ENCODE assay signal across 8 cellular contexts in the genomic region with DNA sequence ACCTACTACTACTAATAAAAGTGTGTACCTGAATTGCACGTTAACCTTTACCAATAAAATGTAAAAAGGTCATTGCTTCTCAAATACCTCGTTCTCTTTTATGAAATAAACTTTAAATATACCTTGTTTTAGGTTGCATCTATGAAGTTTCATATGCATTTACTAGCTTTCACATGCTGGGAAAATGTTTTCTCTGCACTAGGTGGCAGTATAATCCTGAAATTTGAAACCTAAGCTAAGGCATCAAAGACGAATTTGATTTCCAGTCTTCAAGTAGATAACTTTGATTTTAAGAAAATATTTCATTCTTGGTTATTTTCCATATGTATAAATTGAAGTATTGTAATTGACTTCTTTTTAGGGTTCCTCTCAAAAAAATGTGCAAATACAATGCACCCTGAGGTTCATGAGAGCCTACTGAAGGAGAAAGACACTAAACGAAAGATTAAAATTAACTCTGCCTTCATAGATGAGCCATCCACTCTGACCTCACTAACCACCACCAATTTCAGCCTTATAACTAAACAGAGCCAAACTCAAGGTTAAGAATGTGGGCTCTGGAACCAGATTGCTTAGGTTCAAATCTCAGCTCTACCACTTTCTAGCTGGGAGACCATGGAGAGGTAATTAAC. TPM values are rescaled to one million over a fixed set of nuclear protein-coding genes. Genes with fewer than 3 reads are reported as not detected.
DNase-seq lines count a peak whose midpoint lies in the region; ATAC-seq, FAIRE-seq and TF ChIP-seq lines count a peak whose summit lies in the region.

No MANE protein-coding gene starts in this region.

- H3K27ac Mint-ChIP-seq in activated CD8-positive, alpha-beta T cell treated with anti-CD3 and anti-CD28 coated beads for 36 hours: no peak overlapping the region
- no peak overlapping the region for H3K27ac Mint-ChIP-seq in activated CD8-positive, alpha-beta T cell treated with anti-CD3 and anti-CD28 coated beads, Interleukin-2, amount 10 ng/mL, durations not matched to agents 7 days and 5 days

- H3K79me2 ChIP-seq in GM12878 (ENCODE audit: control insufficient read depth, insufficient read depth, low read length): no peaks in the 10 kb centered on the region

- H3K4me3 ChIP-seq in GM12878: no peak overlapping the region

- no peak overlapping the region for H3K27ac ChIP-seq in GM12878 (ENCODE audit: control insufficient read depth, insufficient read depth)

- no peak for TF ChIP-seq EP300 in GM12878 (IDR thresholded peaks at IDR 0.05; ENCODE audit: borderline replicate concordance in 1 of 2, control insufficient read depth in 1 of 2, low read depth in 2 of 2, low read length in 2 of 2)

- peak; percentile 84 for FAIRE-seq in GM12878 (lab: Jason Lieb, UNC)

- no peaks in the 10 kb centered on the region for H3K9me3 Mint-ChIP-seq in activated CD8-positive, alpha-beta T cell treated with anti-CD3 and anti-CD28 coated beads for 36 hours
- H3K9me3 Mint-ChIP-seq in activated CD8-positive, alpha-beta T cell treated with anti-CD3 and anti-CD28 coated beads, Interleukin-2, amount 10 ng/mL, durations not matched to agents 7 days and 5 days (ENCODE audit: insufficient read depth): no peaks in the 10 kb centered on the region

- TF ChIP-seq POLR2A in GM12878 (IDR thresholded peaks at IDR 0.05; ENCODE audit: low read depth, low read length): no peak

- intact Hi-C loops in activated CD8-positive, alpha-beta T cell treated with anti-CD3 and anti-CD28 coated beads for 36 hours (cut with micrococcal nuclease): loop anchor here (1.0 to 10.0 kb wide), 2 partner anchors 59 to 575 kb away; no protein-coding TSS in a partner anchor
- intact Hi-C loops in GM12878 (cut with micrococcal nuclease; ENCODE audit: unreplicated experiment): loop anchor here (1.0 to 5.0 kb wide), 5 partner anchors 59 to 647 kb away; a partner anchor contains a TSS

- in situ Hi-C loops in GM12878 (cut with MboI): no loop called here

- no peaks in the 10 kb centered on the region for H3K9me3 ChIP-seq in GM12878 (replicated peaks; ENCODE audit: control insufficient read depth, insufficient read depth, low read length)

- no peaks in the 10 kb centered on the region for H3K36me3 ChIP-seq in GM12878 (ENCODE audit: control insufficient read depth in 2 of 2, insufficient read depth in 2 of 2, low read length in 1 of 2)

- RAD21 ChIA-PET in GM12878 (lab: Charles Lee; ENCODE audit: unreplicated experiment): interaction anchor here (0.6 to 6.7 kb wide), 24 partner anchors 10 to 717 kb away, joined by 3 to 84 read pairs (median 4); no protein-coding TSS in a partner anchor

- no peak overlapping the region for H3K9ac ChIP-seq in GM12878 (ENCODE audit: control insufficient read depth, insufficient read depth, low read length)

- H3K4me3 Mint-ChIP-seq in activated CD8-positive, alpha-beta T cell treated with anti-CD3 and anti-CD28 coated beads for 36 hours: no peak overlapping the region
- no peak overlapping the region for H3K4me3 Mint-ChIP-seq in activated CD8-positive, alpha-beta T cell treated with anti-CD3 and anti-CD28 coated beads, Interleukin-2, amount 10 ng/mL, durations not matched to agents 7 days and 5 days

- H2AFZ ChIP-seq in GM12878 (ENCODE audit: control insufficient read depth, low read depth, low read length): no peak overlapping the region

- H3K4me1 ChIP-seq in GM12878 (ENCODE audit: control insufficient read depth, insufficient read depth, low read length): 0 out of 2 replicates have a peak, but pooled peaks cover 3% of the 10 kb centered on the region

- H3K27me3 ChIP-seq in GM12878 (replicated peaks in 1 of 2; ENCODE audit: control insufficient read depth in 2 of 2, insufficient read depth in 2 of 2, low read length in 1 of 2): no peaks in the 10 kb centered on the region

- BruUV-seq in GM12878 (replicated peaks; lab: Mats Ljungman, UMichigan): no TSS peak

- CTCF ChIA-PET in activated CD8-positive, alpha-beta T cell treated with anti-CD3 and anti-CD28 coated beads for 36 hours (lab: Charles Lee): interaction anchor here (0.7 to 13.3 kb wide), 29 partner anchors 8 to 703 kb away, joined by 3 to 202 read pairs (median 4); no protein-coding TSS in a partner anchor
- CTCF ChIA-PET in activated CD8-positive, alpha-beta T cell treated with anti-CD3 and anti-CD28 coated beads, Interleukin-2, amount 10 ng/mL, durations not matched to agents 7 days and 5 days (lab: Charles Lee): interaction anchor here (0.7 to 3.6 kb wide), 22 partner anchors 12 to 646 kb away, joined by 3 to 72 read pairs (median 4); a partner anchor contains a TSS
- CTCF ChIA-PET in GM12878 (lab: Yijun Ruan, JAX): interaction anchor here (0.7 to 6.6 kb wide), 52 partner anchors 10 to 1055 kb away, joined by 3 to 257 read pairs (median 4); no protein-coding TSS in a partner anchor

- no peak for ATAC-seq in activated CD8-positive, alpha-beta T cell treated with anti-CD3 and anti-CD28 coated beads for 36 hours
- ATAC-seq in activated CD8-positive, alpha-beta T cell treated with anti-CD3 and anti-CD28 coated beads, Interleukin-2, amount 10 ng/mL, durations not matched to agents 7 days and 5 days: no peak
- ATAC-seq in GM12878 (peak; percentile 56; the same call in 2 of the 3 replicates), left lobe of liver (peak; percentile 63), HG03280 (IDR thresholded peaks at IDR 0.05; ENCODE audit: unreplicated experiment) (no peak)

- H4K20me1 ChIP-seq in GM12878 (ENCODE audit: control insufficient read depth, insufficient read depth): no peaks in the 10 kb centered on the region

- peak; percentile 42 for TF ChIP-seq CTCF in activated CD8-positive, alpha-beta T cell treated with anti-CD3 and anti-CD28 coated beads for 36 hours (IDR thresholded peaks at IDR 0.05)
- TF ChIP-seq CTCF in GM12878 (IDR thresholded peaks at IDR 0.05 in 2 of 3, conservative IDR thresholded peaks at IDR 0.05 in 1 of 3; ENCODE audit: control insufficient read depth in 2 of 3, extremely low read depth in 1 of 3, insufficient read depth in 1 of 3, low read depth in 3 of 3, low read length in 3 of 3): peak; percentile 39 to 69 (median 48); a peak in 5 of 6 replicates

- SMC1A ChIA-PET in GM12878 (lab: Charles Lee; ENCODE audit: uncharacterized antibody, unreplicated experiment): interaction anchor here (0.7 to 6.7 kb wide), 19 partner anchors 11 to 1685 kb away, joined by 3 to 103 read pairs (median 5); no protein-coding TSS in a partner anchor

- POLR2A ChIA-PET in activated CD8-positive, alpha-beta T cell treated with anti-CD3 and anti-CD28 coated beads for 36 hours (lab: Charles Lee): no interaction called here
- POLR2A ChIA-PET in activated CD8-positive, alpha-beta T cell treated with anti-CD3 and anti-CD28 coated beads, Interleukin-2, amount 10 ng/mL, durations not matched to agents 7 days and 5 days (lab: Charles Lee): no interaction called here
- POLR2A ChIA-PET in GM12878 (lab: Charles Lee): interaction anchor here (0.6 to 0.7 kb wide), 2 partner anchors 47 to 553 kb away, joined by 3 to 4 read pairs; no protein-coding TSS in a partner anchor

- TF ChIP-seq RAD21 in GM12878 (IDR thresholded peaks at IDR 0.05; ENCODE audit: insufficient read depth, low read depth, low read length): peak; percentile 76

- no peaks in the 10 kb centered on the region for H3K36me3 Mint-ChIP-seq in activated CD8-positive, alpha-beta T cell treated with anti-CD3 and anti-CD28 coated beads for 36 hours (ENCODE audit: low read depth)
- no peaks in the 10 kb centered on the region for H3K36me3 Mint-ChIP-seq in activated CD8-positive, alpha-beta T cell treated with anti-CD3 and anti-CD28 coated beads, Interleukin-2, amount 10 ng/mL, durations not matched to agents 7 days and 5 days (ENCODE audit: low read depth)

- H3K27me3 Mint-ChIP-seq in activated CD8-positive, alpha-beta T cell treated with anti-CD3 and anti-CD28 coated beads for 36 hours: peaks cover 22% of the 10 kb centered on the region
- H3K27me3 Mint-ChIP-seq in activated CD8-positive, alpha-beta T cell treated with anti-CD3 and anti-CD28 coated beads, Interleukin-2, amount 10 ng/mL, durations not matched to agents 7 days and 5 days (ENCODE audit: low read depth): peaks cover 20% of the 10 kb centered on the region

- DNase-seq in activated CD8-positive, alpha-beta T cell treated with anti-CD3 and anti-CD28 coated beads for 36 hours: no peak
- DNase-seq in activated CD8-positive, alpha-beta T cell treated with anti-CD3 and anti-CD28 coated beads, Interleukin-2, amount 10 ng/mL, durations not matched to agents 7 days and 5 days: no peak
- DNase-seq in NCI-H1105 treated with DMSO at 0.1 percent for 48 hours (lab: John Stamatoyannopoulos, UW): peak; percentile 53
- DNase-seq in GM12878 (ENCODE audit: low read depth, low spot score): no peak
- no peak for DNase-seq in left lobe of liver (ENCODE audit: low spot score)
- DNase-seq in 8988T: no peak
- DNase-seq in activated effector memory CD4-positive, alpha-beta T cell treated with anti-CD3 and anti-CD28 coated beads, Interleukin-2, amount 50 U/mL, for 16 hours: no peak

- no peak overlapping the region for H3K4me2 ChIP-seq in GM12878 (ENCODE audit: control insufficient read depth, insufficient read depth)

- WGBS in GM12878 (ENCODE audit: insufficient coverage, insufficient replicate concordance, low lambda C conversion rate, missing lambda C conversion rate): under 1% methylated on average over 4 of the region's 4 CpGs

- peaks cover 7% of the 10 kb centered on the region for H3K4me1 Mint-ChIP-seq in activated CD8-positive, alpha-beta T cell treated with anti-CD3 and anti-CD28 coated beads for 36 hours (ENCODE audit: low read depth)
- no peaks in the 10 kb centered on the region for H3K4me1 Mint-ChIP-seq in activated CD8-positive, alpha-beta T cell treated with anti-CD3 and anti-CD28 coated beads, Interleukin-2, amount 10 ng/mL, durations not matched to agents 7 days and 5 days (ENCODE audit: low read depth)

RNA-seq across cellular contexts. Expression of a gene that starts 7.3 kb away (rescaled TPM):
- not detected for total RNA-seq in activated CD8-positive, alpha-beta T cell treated with anti-CD3 and anti-CD28 coated beads for 36 hours
- not detected for total RNA-seq in activated CD8-positive, alpha-beta T cell treated with anti-CD3 and anti-CD28 coated beads, Interleukin-2, amount 10 ng/mL, durations not matched to agents 7 days and 5 days
- total RNA-seq in GM12878 (2013; cell fraction: nucleolus; rRNA removed): not detected in 2 replicates
- total RNA-seq in GM12878 (2014; rRNA removed) (not detected in 2 replicates), GM12878 (2014; rRNA removed; fragmentation: Illumina TruSeq; extraction: Trizol) (not detected in 2 replicates), GM12878 (2021) (not detected in 2 replicates), left lobe of liver (not detected)
- polyA plus RNA-seq in GM12878 (2011; ENCODE audit: low read depth): not detected
- polyA plus RNA-seq in GM12878 (2011; rRNA removed) (not detected in 2 replicates), GM12878 (2014; fragmentation: Illumina TruSeq; extraction: Trizol) (not detected in 2 replicates), GM12878 (2014; fragmentation: Nextera tagmentation; extraction: Ambion mirVana) (not detected), GM12878 (2014; rRNA removed) (0.04 TPM in 1 of 2 replicates, not detected in the other), GM12878 (2016; fragmentation: Nextera tagmentation; extraction: Ambion mirVana) (not detected)
- not detected in 2 replicates for polyA plus RNA-seq in GM12878 (2011; cell fraction: cytosol; rRNA removed)
- 0.07 TPM in 2 replicates for polyA plus RNA-seq in GM12878 (2011; cell fraction: nucleus; rRNA removed)
- 0.03 TPM in 1 of 2 replicates, not detected in the other for polyA plus RNA-seq in GM12878 (2012)
- polyA minus RNA-seq in GM12878 (2011; rRNA and poly(A)+ RNA removed): not detected in 2 replicates
- polyA minus RNA-seq in GM12878 (2011; cell fraction: cytosol; rRNA and poly(A)+ RNA removed): not detected in 2 replicates
- polyA minus RNA-seq in GM12878 (2011; cell fraction: nucleus; rRNA and poly(A)+ RNA removed): not detected in 2 replicates

Comparison
In these comparisons a context has a peak if more than half of its experiments do, and no peak if none do; other contexts are left out.
1. ATAC-seq: peak in GM12878 (single experiment) and left lobe of liver (single experiment); none in activated CD8-positive, alpha-beta T cell treated with anti-CD3 and anti-CD28 coated beads for 36 hours (single experiment), activated CD8-positive, alpha-beta T cell treated with anti-CD3 and anti-CD28 coated beads, Interleukin-2, amount 10 ng/mL, durations not matched to agents 7 days and 5 days (single experiment) and HG03280 (single experiment).